1 cellular context compared by ENCODE assay signal in the genomic region with DNA sequence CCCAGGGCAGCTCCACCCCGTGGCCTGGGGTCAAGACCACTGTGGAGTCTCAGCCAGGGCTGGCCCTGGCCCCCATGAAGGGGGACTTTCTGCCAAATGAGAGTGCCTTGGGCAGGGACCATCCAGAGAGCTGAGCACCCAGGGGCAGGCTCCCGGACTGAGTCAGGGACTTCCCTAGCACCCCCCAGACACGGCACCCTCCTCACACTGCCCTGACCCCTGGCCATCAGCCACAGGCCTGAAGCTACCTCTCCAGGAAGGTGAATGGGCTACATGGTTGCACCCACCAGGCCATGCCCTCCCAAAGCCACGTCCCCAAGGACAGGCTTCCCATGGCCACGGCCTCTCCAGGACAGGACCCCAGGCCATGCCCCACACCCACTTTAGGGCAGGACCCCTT.
TF ChIP-seq lines count a peak whose summit lies in the region.

No MANE protein-coding gene starts in this region.

TF ChIP-seq in IMR-90, 13 proteins besides CTCF, POLR2A, EP300 and RAD21:
- TF ChIP-seq, protein P1, sequence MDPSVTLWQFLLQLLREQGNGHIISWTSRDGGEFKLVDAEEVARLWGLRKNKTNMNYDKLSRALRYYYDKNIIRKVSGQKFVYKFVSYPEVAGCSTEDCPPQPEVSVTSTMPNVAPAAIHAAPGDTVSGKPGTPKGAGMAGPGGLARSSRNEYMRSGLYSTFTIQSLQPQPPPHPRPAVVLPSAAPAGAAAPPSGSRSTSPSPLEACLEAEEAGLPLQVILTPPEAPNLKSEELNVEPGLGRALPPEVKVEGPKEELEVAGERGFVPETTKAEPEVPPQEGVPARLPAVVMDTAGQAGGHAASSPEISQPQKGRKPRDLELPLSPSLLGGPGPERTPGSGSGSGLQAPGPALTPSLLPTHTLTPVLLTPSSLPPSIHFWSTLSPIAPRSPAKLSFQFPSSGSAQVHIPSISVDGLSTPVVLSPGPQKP (IDR thresholded peaks at IDR 0.05; ENCODE audit: borderline replicate concordance, low read depth, low read length) = no peak
- TF ChIP-seq MAFK (IDR thresholded peaks at IDR 0.05; ENCODE audit: low read depth, low read length) = no peak
- no peak for TF ChIP-seq SMC3 (IDR thresholded peaks at IDR 0.05; ENCODE audit: low read depth, low read length)
